27 cellular contexts compared by ENCODE assay signal in genomic region chr19:32303193-32303592, GRCh38.
"Had no signal": no experiment of that assay in that cellular context is flagged by ENCODE, and none has a peak within 500 bp of the region (broad histone marks: within the 10 kb centered on the region; RNA-seq: fewer than 3 reads in every experiment).

No MANE protein-coding gene starts in this region.

- H3K27ac ChIP-seq: stomach, suprapubic skin, testis, thoracic aorta, thyroid gland, tibial artery, tibial nerve, transverse colon, upper lobe of left lung, upper lobe of right lung, uterus, vagina had no signal

- H3K9me3 ChIP-seq: testis, transverse colon, vagina had no signal

- H3K4me1 ChIP-seq: stomach, suprapubic skin, testis, thyroid gland, tibial artery, tibial nerve, transverse colon, upper lobe of left lung, upper lobe of right lung, uterus, vagina had no signal

- H3K27me3 ChIP-seq: testis, thyroid gland, upper lobe of left lung, upper lobe of right lung, uterus, vagina had no signal

- ATAC-seq: stimulated activated effector memory CD8-positive, alpha-beta T cell treated with anti-CD3 and anti-CD28 coated beads, Interleukin-12 subunit alpha, Interleukin-12 subunit beta, amount 100 ng/mL, for 72 hours; stimulated activated memory B cell treated with anti-CD40 and anti-IgM and Interleukin-4, amounts not matched to agents 10 μg/mL and 1 μg/mL and 100 μg/mL, for 72 hours; stimulated activated naive B cell treated with anti-CD40 and anti-IgM and Interleukin-4, amounts not matched to agents 10 μg/mL and 1 μg/mL and 100 μg/mL, for 72 hours; stimulated activated naive CD8-positive, alpha-beta T cell treated with anti-CD3 and anti-CD28 coated beads, Interleukin-15, amount 100 ng/mL, for 72 hours; stimulated activated naive CD8-positive, alpha-beta T cell treated with anti-CD3 and anti-CD28 coated beads, Interleukin-15, Interleukin-2, amounts not matched to agents 100 U/mL and 50 U/mL, for 24 hours; upper lobe of right lung had no signal

- H3K36me3 ChIP-seq: stomach, suprapubic skin, thoracic aorta, thyroid gland, tibial artery, tibial nerve, transverse colon, upper lobe of left lung, upper lobe of right lung, uterus, vagina had no signal

- DNase-seq: stimulated activated CD4-positive, alpha-beta T cell treated with anti-CD3 and anti-CD28 coated beads, Interleukin-2, amount 100 ng/mL, for 48 hours; stimulated activated CD4-positive, alpha-beta T cell treated with anti-CD3 and anti-CD28 coated beads, Interleukin-4, amount 100 ng/mL, for 1 hour; stimulated activated CD4-positive, alpha-beta T cell treated with anti-CD3 and anti-CD28 coated beads, Interleukin-4, amount 100 ng/mL, for 24 hours; stimulated activated CD4-positive, alpha-beta T cell treated with anti-CD3 and anti-CD28 coated beads, Interleukin-4, amount 100 ng/mL, for 4 hours; stimulated activated CD8-positive, alpha-beta memory T cell treated with anti-CD3 and anti-CD28 coated beads, Interleukin-4, amount 100 ng/mL, for 48 hours; stimulated activated naive B cell treated with anti-CD40 and anti-IgM and Interleukin-4, amounts not matched to agents 10 μg/mL and 1 μg/mL and 100 μg/mL, for 72 hours; stimulated activated naive CD4-positive, alpha-beta T cell; stimulated activated naive CD4-positive, alpha-beta T cell treated with Interleukin-2 at 50 U/mL for 16 hours; stimulated activated naive CD8-positive, alpha-beta T cell treated with anti-CD3 and anti-CD28 coated beads, Interleukin-15, amount 100 ng/mL, for 72 hours; stimulated activated naive CD8-positive, alpha-beta T cell treated with anti-CD3 and anti-CD28 coated beads, Interleukin-15, Interleukin-2, amounts not matched to agents 100 U/mL and 50 U/mL, for 24 hours; stomach; substantia nigra; testis; thyroid gland; tibial artery; transverse colon; trophoblast cell; upper lobe of left lung; upper lobe of right lung; uterus had no signal

- H3K4me3 ChIP-seq: stomach, suprapubic skin, testis, thoracic aorta, thyroid gland, tibial artery, tibial nerve, transverse colon, upper lobe of left lung, upper lobe of right lung, uterus, vagina had no signal

- FAIRE-seq: urothelium cell line had no signal
